ENCODE assay signal across 16 cellular contexts in the genomic region with DNA sequence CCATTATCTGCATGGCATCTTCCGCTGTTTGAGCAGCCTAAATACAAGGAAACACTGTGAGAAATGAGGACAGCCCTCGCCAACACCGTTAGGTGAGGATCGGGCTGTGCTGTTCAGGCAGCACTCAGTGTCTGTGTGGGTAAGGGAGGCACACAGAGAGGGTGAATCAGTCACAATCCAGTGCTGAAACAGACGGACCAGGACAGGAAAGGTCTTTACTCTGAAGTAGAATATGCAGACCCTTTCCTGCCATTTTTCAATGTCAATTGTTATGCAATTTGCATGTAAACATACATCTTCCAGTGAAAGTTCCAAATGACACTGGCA. TPM values are rescaled to one million over a fixed set of nuclear protein-coding genes. Genes with fewer than 3 reads are reported as not detected.
DNase-seq lines count a peak whose midpoint lies in the region; ATAC-seq and TF ChIP-seq lines count a peak whose summit lies in the region.
"Had no signal": no experiment of that assay in that cellular context is flagged by ENCODE, and none has a peak within 500 bp of the region (broad histone marks: within the 10 kb centered on the region; RNA-seq: fewer than 3 reads in every experiment).

No MANE protein-coding gene starts in this region.

- H3K36me3 ChIP-seq in fibroblast of lung (ENCODE audit: control insufficient read depth, insufficient read depth, low read length) (peaks cover 7% of the 10 kb centered on the region), skeletal muscle satellite cell (ENCODE audit: insufficient read depth, low read length) (peaks cover 47% of the 10 kb centered on the region)

- ATAC-seq in SK-N-SH treated with all-trans-retinoic acid at 6 μM for 48 hours, result peak; percentile 71
- ATAC-seq in stimulated activated effector memory CD8-positive, alpha-beta T cell treated with anti-CD3 and anti-CD28 coated beads, Interleukin-12 subunit alpha, Interleukin-12 subunit beta, amount 100 ng/mL, for 72 hours, result no peak
- ATAC-seq in GM18517 (IDR thresholded peaks at IDR 0.05; ENCODE audit: unreplicated experiment), result no peak
- ATAC-seq: stimulated activated memory B cell treated with anti-CD40 and anti-IgM and Interleukin-4, amounts not matched to agents 10 μg/mL and 1 μg/mL and 100 μg/mL, for 72 hours had no signal

- H3K9ac ChIP-seq in fibroblast of lung (ENCODE audit: insufficient read depth, low read length), result no peak overlapping the region
- peak overlapping the region; percentile 59 for H3K9ac ChIP-seq in skeletal muscle satellite cell (ENCODE audit: low read depth, low read length)

- H3K9me3 Mint-ChIP-seq in stimulated activated effector memory CD8-positive, alpha-beta T cell treated with anti-CD3 and anti-CD28 coated beads, Interleukin-12 subunit alpha, Interleukin-12 subunit beta, amount 100 ng/mL, for 72 hours, result no peaks in the 10 kb centered on the region
- H3K9me3 Mint-ChIP-seq: activated CD4-positive, alpha-beta T cell treated with anti-CD3 and anti-CD28 coated beads, Interleukin-2, amount 10 ng/mL, durations not matched to agents 24 days and 14 days; stimulated activated memory B cell treated with anti-CD40 and anti-IgM and Interleukin-4, amounts not matched to agents 10 μg/mL and 1 μg/mL and 100 μg/mL, for 72 hours had no signal

- no peaks in the 10 kb centered on the region for H3K79me2 ChIP-seq in fibroblast of lung (ENCODE audit: control insufficient read depth, insufficient read depth, low read length)

- H3K27ac Mint-ChIP-seq in stimulated activated effector memory CD8-positive, alpha-beta T cell treated with anti-CD3 and anti-CD28 coated beads, Interleukin-12 subunit alpha, Interleukin-12 subunit beta, amount 100 ng/mL, for 72 hours, result no peak overlapping the region
- H3K27ac Mint-ChIP-seq: activated CD4-positive, alpha-beta T cell treated with anti-CD3 and anti-CD28 coated beads, Interleukin-2, amount 10 ng/mL, durations not matched to agents 24 days and 14 days; stimulated activated memory B cell treated with anti-CD40 and anti-IgM and Interleukin-4, amounts not matched to agents 10 μg/mL and 1 μg/mL and 100 μg/mL, for 72 hours had no signal

- H3K4me2 ChIP-seq in fibroblast of lung (ENCODE audit: extremely low read depth, insufficient read depth, low read length), result peak overlapping the region; percentile 5
- peak overlapping the region; percentile 37 for H3K4me2 ChIP-seq in skeletal muscle satellite cell (ENCODE audit: low read length)

- no peak overlapping the region for H3K4me3 ChIP-seq in fibroblast of lung (replicated peaks in 1 of 4; ENCODE audit: control extremely low read depth in 1 of 4, insufficient read depth in 1 of 4, low read depth in 3 of 4, low read length in 4 of 4)
- peak overlapping the region; percentile 2 for H3K4me3 ChIP-seq in skeletal muscle satellite cell (ENCODE audit: low read length)

- H3K9me3 ChIP-seq in fibroblast of lung (ENCODE audit: control insufficient read depth, insufficient read depth, low read depth, low read length), result no peaks in the 10 kb centered on the region
- no peaks in the 10 kb centered on the region for H3K9me3 ChIP-seq in skeletal muscle satellite cell (replicated peaks; ENCODE audit: low read length)

- H3K27me3 ChIP-seq in fibroblast of lung (ENCODE audit: control insufficient read depth, insufficient read depth, low read length), result no peaks in the 10 kb centered on the region
- no peaks in the 10 kb centered on the region for H3K27me3 ChIP-seq in skeletal muscle satellite cell (ENCODE audit: control insufficient read depth, insufficient read depth, low read length)

- no peak for TF ChIP-seq CTCF in fibroblast of lung (conservative IDR thresholded peaks at IDR 0.05 in 1 of 2, IDR thresholded peaks at IDR 0.05 in 1 of 2; ENCODE audit: low read depth in 1 of 2, low read length in 2 of 2)

- DNase-seq in A172 (ENCODE audit: low spot score) (peak; percentile 4), fibroblast of lung (ENCODE audit: low read depth in 2 of 2) (no peak), NCI-H345 (lab: John Stamatoyannopoulos, UW) (no peak)
- no peak for DNase-seq in stimulated activated effector memory CD8-positive, alpha-beta T cell treated with anti-CD3 and anti-CD28 coated beads, Interleukin-12 subunit alpha, Interleukin-12 subunit beta, amount 100 ng/mL, for 72 hours (ENCODE audit: low spot score in 2 of 2)
- DNase-seq in stimulated activated CD4-positive, alpha-beta T cell treated with anti-CD3 and anti-CD28 coated beads, Interleukin-12 subunit alpha, Interleukin-12 subunit beta, amount 100 ng/mL, for 4 hours, result no peak
- DNase-seq: activated CD4-positive, alpha-beta T cell treated with anti-CD3 and anti-CD28 coated beads, Interleukin-2, amount 10 ng/mL, durations not matched to agents 24 days and 14 days; activated T-cell treated with anti-CD3 and anti-CD28 coated beads, Interleukin-2, amount 50 U/mL, for 1 hour; COR-L47; KG1; NCI-H1105; NCI-H226; T1000 had no signal

- no peak overlapping the region for H3K4me3 Mint-ChIP-seq in stimulated activated effector memory CD8-positive, alpha-beta T cell treated with anti-CD3 and anti-CD28 coated beads, Interleukin-12 subunit alpha, Interleukin-12 subunit beta, amount 100 ng/mL, for 72 hours
- H3K4me3 Mint-ChIP-seq: activated CD4-positive, alpha-beta T cell treated with anti-CD3 and anti-CD28 coated beads, Interleukin-2, amount 10 ng/mL, durations not matched to agents 24 days and 14 days; stimulated activated memory B cell treated with anti-CD40 and anti-IgM and Interleukin-4, amounts not matched to agents 10 μg/mL and 1 μg/mL and 100 μg/mL, for 72 hours had no signal

- no peaks in the 10 kb centered on the region for H3K4me1 Mint-ChIP-seq in stimulated activated effector memory CD8-positive, alpha-beta T cell treated with anti-CD3 and anti-CD28 coated beads, Interleukin-12 subunit alpha, Interleukin-12 subunit beta, amount 100 ng/mL, for 72 hours
- H3K4me1 Mint-ChIP-seq: activated CD4-positive, alpha-beta T cell treated with anti-CD3 and anti-CD28 coated beads, Interleukin-2, amount 10 ng/mL, durations not matched to agents 24 days and 14 days; stimulated activated memory B cell treated with anti-CD40 and anti-IgM and Interleukin-4, amounts not matched to agents 10 μg/mL and 1 μg/mL and 100 μg/mL, for 72 hours had no signal

- H4K20me1 ChIP-seq in fibroblast of lung (ENCODE audit: control insufficient read depth, extremely low read depth, insufficient read depth, low read length), result no peaks in the 10 kb centered on the region

- no peak overlapping the region for H2AFZ ChIP-seq in fibroblast of lung (ENCODE audit: low read length)

- H3K36me3 Mint-ChIP-seq in stimulated activated effector memory CD8-positive, alpha-beta T cell treated with anti-CD3 and anti-CD28 coated beads, Interleukin-12 subunit alpha, Interleukin-12 subunit beta, amount 100 ng/mL, for 72 hours, result peaks cover 94% of the 10 kb centered on the region

- peak overlapping the region; percentile 59 for H3K27ac ChIP-seq in fibroblast of lung (ENCODE audit: insufficient read depth, low read length)

- H3K4me1 ChIP-seq in fibroblast of lung (ENCODE audit: control insufficient read depth, extremely low read depth, insufficient read depth, low read length) (peaks cover 7% of the 10 kb centered on the region), skeletal muscle satellite cell (ENCODE audit: control insufficient read depth, insufficient read depth, low read length) (peaks cover 31% of the 10 kb centered on the region)

TF ChIP-seq in SK-N-SH treated with all-trans-retinoic acid at 6 μM for 48 hours, 23 proteins besides CTCF, POLR2A, EP300 and RAD21 (continues in another document):
- no peak for TF ChIP-seq ZNF70 (CRISPR knock-in tag; IDR thresholded peaks at IDR 0.05)
- TF ChIP-seq, protein P1, sequence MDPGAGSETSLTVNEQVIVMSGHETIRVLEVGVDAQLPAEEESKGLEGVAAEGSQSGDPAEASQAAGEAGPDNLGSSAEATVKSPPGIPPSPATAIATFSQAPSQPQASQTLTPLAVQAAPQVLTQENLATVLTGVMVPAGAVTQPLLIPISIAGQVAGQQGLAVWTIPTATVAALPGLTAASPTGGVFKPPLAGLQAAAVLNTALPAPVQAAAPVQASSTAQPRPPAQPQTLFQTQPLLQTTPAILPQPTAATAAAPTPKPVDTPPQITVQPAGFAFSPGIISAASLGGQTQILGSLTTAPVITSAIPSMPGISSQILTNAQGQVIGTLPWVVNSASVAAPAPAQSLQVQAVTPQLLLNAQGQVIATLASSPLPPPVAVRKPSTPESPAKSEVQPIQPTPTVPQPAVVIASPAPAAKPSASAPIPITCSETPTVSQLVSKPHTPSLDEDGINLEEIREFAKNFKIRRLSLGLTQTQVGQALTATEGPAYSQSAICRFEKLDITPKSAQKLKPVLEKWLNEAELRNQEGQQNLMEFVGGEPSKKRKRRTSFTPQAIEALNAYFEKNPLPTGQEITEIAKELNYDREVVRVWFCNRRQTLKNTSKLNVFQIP (CRISPR knock-in tag; IDR thresholded peaks at IDR 0.05; ENCODE audit: borderline replicate concordance, low read depth), result no peak
- TF ChIP-seq, protein P2, sequence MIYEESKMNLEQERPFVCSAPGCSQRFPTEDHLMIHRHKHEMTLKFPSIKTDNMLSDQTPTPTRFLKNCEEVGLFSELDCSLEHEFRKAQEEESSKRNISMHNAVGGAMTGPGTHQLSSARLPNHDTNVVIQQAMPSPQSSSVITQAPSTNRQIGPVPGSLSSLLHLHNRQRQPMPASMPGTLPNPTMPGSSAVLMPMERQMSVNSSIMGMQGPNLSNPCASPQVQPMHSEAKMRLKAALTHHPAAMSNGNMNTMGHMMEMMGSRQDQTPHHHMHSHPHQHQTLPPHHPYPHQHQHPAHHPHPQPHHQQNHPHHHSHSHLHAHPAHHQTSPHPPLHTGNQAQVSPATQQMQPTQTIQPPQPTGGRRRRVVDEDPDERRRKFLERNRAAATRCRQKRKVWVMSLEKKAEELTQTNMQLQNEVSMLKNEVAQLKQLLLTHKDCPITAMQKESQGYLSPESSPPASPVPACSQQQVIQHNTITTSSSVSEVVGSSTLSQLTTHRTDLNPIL (CRISPR knock-in tag; IDR thresholded peaks at IDR 0.05; ENCODE audit: low read depth), result no peak
- TF ChIP-seq ZC3H10 (CRISPR knock-in tag; IDR thresholded peaks at IDR 0.05), result no peak
- no peak for TF ChIP-seq ESRRG (CRISPR knock-in tag; IDR thresholded peaks at IDR 0.05)
- no peak for TF ChIP-seq ZFP3 (CRISPR knock-in tag; IDR thresholded peaks at IDR 0.05)
- TF ChIP-seq TOX (CRISPR knock-in tag; IDR thresholded peaks at IDR 0.05; ENCODE audit: borderline replicate concordance), result no peak
- no peak for TF ChIP-seq SNAI2 (CRISPR knock-in tag; IDR thresholded peaks at IDR 0.05)
- TF ChIP-seq ISL1 (CRISPR knock-in tag; IDR thresholded peaks at IDR 0.05), result no peak
- no peak for TF ChIP-seq ZFP30 (CRISPR knock-in tag; IDR thresholded peaks at IDR 0.05)
- no peak for TF ChIP-seq ZNF565 (CRISPR knock-in tag; conservative IDR thresholded peaks at IDR 0.05; ENCODE audit: low read depth)
- no peak for TF ChIP-seq BACH2 (CRISPR knock-in tag; IDR thresholded peaks at IDR 0.05; ENCODE audit: borderline replicate concordance)

RNA-seq across cellular contexts. Expression of gene VPS33A, which starts 53.0 kb away (rescaled TPM):
- total RNA-seq in A172 (2014; rRNA removed; shearing (Covaris generic)), result 28.0 and 33.1 TPM in 2 replicates
- 18.2 and 22.3 TPM in 2 replicates for total RNA-seq in fibroblast of lung
- polyA plus RNA-seq in fibroblast of lung, result 15.4 and 17.2 TPM in 2 replicates
- 12.3 and 18.4 TPM in 2 replicates for polyA plus RNA-seq in fibroblast of lung (2012)
- polyA minus RNA-seq in fibroblast of lung (ENCODE audit: low replicate concordance), result 7.4 and 8.6 TPM in 2 replicates
- 12.5 and 15.2 TPM in 2 replicates for total RNA-seq in skeletal muscle satellite cell (2012; rRNA removed)
